Comparison of ENCODE assay signal across 27 cellular contexts in the genomic region with DNA sequence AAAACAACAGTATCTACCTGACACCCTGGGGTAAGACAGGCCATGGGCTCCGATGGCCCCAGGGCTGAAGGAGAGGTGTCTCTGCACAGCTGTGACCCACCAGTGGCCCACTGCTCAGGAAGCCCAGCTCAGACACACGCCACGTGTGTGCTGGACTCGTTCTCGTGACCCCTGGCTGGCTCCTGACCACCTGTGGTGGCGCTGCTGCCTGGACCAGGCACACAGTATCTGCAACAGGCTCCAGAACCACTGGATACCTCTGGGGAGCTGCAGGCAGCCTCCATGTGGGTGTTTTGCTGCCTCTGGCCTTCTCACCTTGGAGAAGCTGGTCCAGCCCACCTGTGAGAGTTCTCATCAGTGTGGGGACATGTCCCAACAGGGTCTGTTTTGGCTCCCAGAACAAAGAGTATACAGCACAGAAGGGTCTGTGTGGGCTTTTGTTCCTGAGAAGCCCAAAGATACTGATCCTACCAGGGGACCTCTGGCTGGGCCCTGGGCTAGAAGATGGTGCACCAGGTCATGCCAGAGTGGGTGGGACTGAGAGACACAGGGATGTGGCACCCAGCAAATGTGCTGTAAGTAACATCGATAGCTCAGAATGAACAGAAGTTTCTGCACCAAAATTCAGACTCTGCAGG. TPM values are rescaled to one million over a fixed set of nuclear protein-coding genes. Genes with fewer than 3 reads are reported as not detected.
A peak's percentile ranks its signal among the peaks of the same experiment; 100 is the strongest.
DNase-seq lines count a peak whose midpoint lies in the region; ATAC-seq, FAIRE-seq and TF ChIP-seq lines count a peak whose summit lies in the region.
"Had no signal": no experiment of that assay in that cellular context is flagged by ENCODE, and none has a peak within 500 bp of the region (broad histone marks: within the 10 kb centered on the region; RNA-seq: fewer than 3 reads in every experiment).

No MANE protein-coding gene starts in this region.

- DNase-seq in caudate nucleus (lab: John Stamatoyannopoulos, UW) (no peak), kidney (peak; percentile 59), GM12892 (ENCODE audit: insufficient read length) (no peak)
- DNase-seq in stimulated activated effector memory CD8-positive, alpha-beta T cell treated with anti-CD3 and anti-CD28 coated beads, Interleukin-12 subunit alpha, Interleukin-12 subunit beta, amount 100 ng/mL, for 72 hours (ENCODE audit: low spot score in 2 of 2): no peak
- DNase-seq: Calu3; DMS153; DND-41; KBM-7; MG63; NCI-H2029; NCI-H446 treated with DMSO at 0.1 percent for 48 hours; NCI-H526; NCI-H82; NK-92 treated with Interleukin-12 subunit alpha and Interleukin-12 subunit beta, amount 100 ng/mL, for 24 hours; PC-9 had no signal

- H3K9me3 ChIP-seq in kidney (ENCODE audit: control insufficient read depth in 1 of 2, low read length in 2 of 2): no peaks in the 10 kb centered on the region
- H3K9me3 ChIP-seq: MG63, SJCRH30 had no signal

- H3K27ac Mint-ChIP-seq in stimulated activated effector memory CD8-positive, alpha-beta T cell treated with anti-CD3 and anti-CD28 coated beads, Interleukin-12 subunit alpha, Interleukin-12 subunit beta, amount 100 ng/mL, for 72 hours: peak overlapping the region; percentile 14

- H3K27ac ChIP-seq in KMS-11 (no peak overlapping the region), caudate nucleus (ENCODE audit: low read depth, low read length) (peak overlapping the region; percentile 77), kidney (ENCODE audit: low read depth in 2 of 2, low read length in 2 of 2) (no peak overlapping the region)
- H3K27ac ChIP-seq: PC-9 had no signal

- no peaks in the 10 kb centered on the region for H3K36me3 ChIP-seq in KMS-11 (ENCODE audit: insufficient read depth)
- peaks cover 30 to 32% of the 10 kb centered on the region in 2 donors for H3K36me3 ChIP-seq in kidney (ENCODE audit: control insufficient read depth in 1 of 2, insufficient read depth in 2 of 2, low read length in 2 of 2)

- intact Hi-C loops in kidney (cut with DNase I): no loop called here

- TF ChIP-seq CTCF in KMS-11 (conservative IDR thresholded peaks at IDR 0.05; ENCODE audit: low read depth, low read length): no peak
- TF ChIP-seq CTCF in kidney (IDR thresholded peaks at IDR 0.05; ENCODE audit: borderline replicate concordance, extremely low read depth, insufficient read depth): no peak

- no peak overlapping the region for H3K4me3 Mint-ChIP-seq in stimulated activated effector memory CD8-positive, alpha-beta T cell treated with anti-CD3 and anti-CD28 coated beads, Interleukin-12 subunit alpha, Interleukin-12 subunit beta, amount 100 ng/mL, for 72 hours

- FAIRE-seq in kidney (lab: Jason Lieb, UNC) (no peak), GM12892 (lab: Jason Lieb, UNC) (no peak)
- FAIRE-seq: GM18507, HepG2 had no signal

- H3K4me3 ChIP-seq in KMS-11 (IDR thresholded peaks at IDR 0.05; ENCODE audit: insufficient read depth, low read depth, low read length): no peak overlapping the region
- H3K4me3 ChIP-seq in kidney (ENCODE audit: low read length in 2 of 2): no peak overlapping the region
- H3K4me3 ChIP-seq: MG63, PC-9, SJCRH30 had no signal

- H3K79me2 ChIP-seq in KMS-11 (ENCODE audit: insufficient read depth, low read depth): no peaks in the 10 kb centered on the region

- H3K9me3 Mint-ChIP-seq in stimulated activated effector memory CD8-positive, alpha-beta T cell treated with anti-CD3 and anti-CD28 coated beads, Interleukin-12 subunit alpha, Interleukin-12 subunit beta, amount 100 ng/mL, for 72 hours: no peaks in the 10 kb centered on the region

- H3K4me2 ChIP-seq in KMS-11: peak overlapping the region; percentile 19; the same call in 1 of the 2 replicates
- H3K4me2 ChIP-seq: PC-9 had no signal

- no peak for ATAC-seq in stimulated activated effector memory CD8-positive, alpha-beta T cell treated with anti-CD3 and anti-CD28 coated beads, Interleukin-12 subunit alpha, Interleukin-12 subunit beta, amount 100 ng/mL, for 72 hours
- ATAC-seq in HG03045 (IDR thresholded peaks at IDR 0.05; ENCODE audit: unreplicated experiment): no peak
- no peak for ATAC-seq in GM21528 (IDR thresholded peaks at IDR 0.05; ENCODE audit: low FRiP score, unreplicated experiment)
- ATAC-seq: HCT116, Right ventricle myocardium inferior, SK-N-SH treated with all-trans-retinoic acid at 6 μM for 48 hours had no signal

- H3K36me3 Mint-ChIP-seq in stimulated activated effector memory CD8-positive, alpha-beta T cell treated with anti-CD3 and anti-CD28 coated beads, Interleukin-12 subunit alpha, Interleukin-12 subunit beta, amount 100 ng/mL, for 72 hours: peaks cover 66% of the 10 kb centered on the region

- H3K9ac ChIP-seq in KMS-11 (no peak overlapping the region), kidney (ENCODE audit: low read length in 2 of 2) (no peak overlapping the region)

- H3K4me1 ChIP-seq in KMS-11 (ENCODE audit: low read depth, poor library complexity, severe bottlenecking): peaks cover 58% of the 10 kb centered on the region
- H3K4me1 ChIP-seq in kidney (ENCODE audit: control insufficient read depth in 1 of 2, insufficient read depth in 1 of 2, low read depth in 1 of 2, low read length in 2 of 2): no peaks in the 10 kb centered on the region

- no peak overlapping the region for H2AFZ ChIP-seq in KMS-11 (ENCODE audit: low read depth)
- H2AFZ ChIP-seq: PC-9 had no signal

- H3K4me1 Mint-ChIP-seq in stimulated activated effector memory CD8-positive, alpha-beta T cell treated with anti-CD3 and anti-CD28 coated beads, Interleukin-12 subunit alpha, Interleukin-12 subunit beta, amount 100 ng/mL, for 72 hours: peaks cover 18% of the 10 kb centered on the region

- no peak for TF ChIP-seq POLR2A in GM12892 (IDR thresholded peaks at IDR 0.05; ENCODE audit: low read depth, low read length)

- H3K27me3 ChIP-seq in KMS-11 (ENCODE audit: insufficient read depth, low read depth): no peaks in the 10 kb centered on the region
- H3K27me3 ChIP-seq: MG63, SJCRH30 had no signal

- no peaks in the 10 kb centered on the region for H4K20me1 ChIP-seq in KMS-11 (ENCODE audit: insufficient read depth)

RNA-seq across cellular contexts. Expression of a gene that starts 21.7 kb away (rescaled TPM):
- total RNA-seq in kidney: not detected
- not detected for polyA plus RNA-seq in kidney (ENCODE audit: insufficient read depth, low read depth, low replicate concordance)
- 0.70 TPM for polyA plus RNA-seq in GM12892 (2012; ENCODE audit: missing spikeins)
- total RNA-seq: A172, Calu3, H4, PC-9, Right ventricle myocardium inferior had no signal
- polyA plus RNA-seq: BJ had no signal
